In genomic region chr1:778451-779278, GRCh38 we compare ENCODE assay signal across 1 cellular context.
TF ChIP-seq lines count a peak whose summit lies in the region.
"Not testable (repeated sequence)": the region's sequence is repeated elsewhere in the genome, so short reads cannot be mapped to it uniquely, and the experiment has no call there.

No MANE protein-coding gene starts in this region.

TF ChIP-seq in HepG2, 621 proteins besides CTCF, POLR2A, EP300 and RAD21 (continued from another document and continues in another):
- TF ChIP-seq, protein P1, sequence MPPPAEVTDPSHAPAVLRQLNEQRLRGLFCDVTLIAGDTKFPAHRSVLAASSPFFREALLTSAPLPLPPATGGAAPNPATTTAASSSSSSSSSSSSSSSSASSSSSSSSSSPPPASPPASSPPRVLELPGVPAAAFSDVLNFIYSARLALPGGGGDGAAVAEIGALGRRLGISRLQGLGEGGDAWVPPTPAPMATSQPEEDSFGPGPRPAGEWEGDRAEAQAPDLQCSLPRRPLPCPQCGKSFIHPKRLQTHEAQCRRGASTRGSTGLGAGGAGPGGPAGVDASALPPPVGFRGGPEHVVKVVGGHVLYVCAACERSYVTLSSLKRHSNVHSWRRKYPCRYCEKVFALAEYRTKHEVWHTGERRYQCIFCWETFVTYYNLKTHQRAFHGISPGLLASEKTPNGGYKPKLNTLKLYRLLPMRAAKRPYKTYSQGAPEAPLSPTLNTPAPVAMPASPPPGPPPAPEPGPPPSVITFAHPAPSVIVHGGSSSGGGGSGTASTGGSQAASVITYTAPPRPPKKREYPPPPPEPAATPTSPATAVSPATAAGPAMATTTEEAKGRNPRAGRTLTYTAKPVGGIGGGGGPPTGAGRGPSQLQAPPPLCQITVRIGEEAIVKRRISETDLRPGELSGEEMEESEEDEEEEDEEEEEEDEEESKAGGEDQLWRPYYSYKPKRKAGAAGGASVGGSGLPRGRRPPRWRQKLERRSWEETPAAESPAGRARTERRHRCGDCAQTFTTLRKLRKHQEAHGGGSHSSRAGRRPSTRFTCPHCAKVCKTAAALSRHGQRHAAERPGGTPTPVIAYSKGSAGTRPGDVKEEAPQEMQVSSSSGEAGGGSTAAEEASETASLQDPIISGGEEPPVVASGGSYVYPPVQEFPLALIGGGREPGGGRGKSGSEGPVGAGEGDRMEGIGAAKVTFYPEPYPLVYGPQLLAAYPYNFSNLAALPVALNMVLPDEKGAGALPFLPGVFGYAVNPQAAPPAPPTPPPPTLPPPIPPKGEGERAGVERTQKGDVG (CRISPR knock-in tag; IDR thresholded peaks at IDR 0.05; ENCODE audit: borderline replicate concordance) = peak; percentile 17; the same call in 1 of the 2 replicates
- TF ChIP-seq ARNT2 (CRISPR knock-in tag; IDR thresholded peaks at IDR 0.05; ENCODE audit: low read depth) = peak; percentile 54; the same call in 1 of the 2 replicates
- TF ChIP-seq ZFP82 (CRISPR knock-in tag; IDR thresholded peaks at IDR 0.05; ENCODE audit: borderline replicate concordance) = 0 out of 2 replicates have a peak, but pooled peaks have one; percentile 34
- peak; percentile 40 for TF ChIP-seq ZEB1 (IDR thresholded peaks at IDR 0.05; ENCODE audit: insufficient replicate concordance, low read depth)
- peak; percentile 90 for TF ChIP-seq ZNF343 (CRISPR knock-in tag; IDR thresholded peaks at IDR 0.05)
- TF ChIP-seq ARNTL (CRISPR knock-in tag; IDR thresholded peaks at IDR 0.05) = 0 out of 2 replicates have a peak, but pooled peaks have one; percentile 38
- TF ChIP-seq REL (CRISPR knock-in tag; conservative IDR thresholded peaks at IDR 0.05) = 0 out of 2 replicates have a peak, but pooled peaks have one; percentile 36
- TF ChIP-seq KDM4B (CRISPR knock-in tag; IDR thresholded peaks at IDR 0.05) = peak; percentile 20; the same call in 1 of the 2 replicates
- 0 out of 2 replicates have a peak, but pooled peaks have one; percentile 17 for TF ChIP-seq FOXO1 (CRISPR knock-in tag; IDR thresholded peaks at IDR 0.05)
- TF ChIP-seq, protein P2, sequence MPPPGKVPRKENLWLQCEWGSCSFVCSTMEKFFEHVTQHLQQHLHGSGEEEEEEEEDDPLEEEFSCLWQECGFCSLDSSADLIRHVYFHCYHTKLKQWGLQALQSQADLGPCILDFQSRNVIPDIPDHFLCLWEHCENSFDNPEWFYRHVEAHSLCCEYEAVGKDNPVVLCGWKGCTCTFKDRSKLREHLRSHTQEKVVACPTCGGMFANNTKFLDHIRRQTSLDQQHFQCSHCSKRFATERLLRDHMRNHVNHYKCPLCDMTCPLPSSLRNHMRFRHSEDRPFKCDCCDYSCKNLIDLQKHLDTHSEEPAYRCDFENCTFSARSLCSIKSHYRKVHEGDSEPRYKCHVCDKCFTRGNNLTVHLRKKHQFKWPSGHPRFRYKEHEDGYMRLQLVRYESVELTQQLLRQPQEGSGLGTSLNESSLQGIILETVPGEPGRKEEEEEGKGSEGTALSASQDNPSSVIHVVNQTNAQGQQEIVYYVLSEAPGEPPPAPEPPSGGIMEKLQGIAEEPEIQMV (CRISPR knock-in tag; IDR thresholded peaks at IDR 0.05; ENCODE audit: low read depth) = peak; percentile 77
- TF ChIP-seq, protein P3, sequence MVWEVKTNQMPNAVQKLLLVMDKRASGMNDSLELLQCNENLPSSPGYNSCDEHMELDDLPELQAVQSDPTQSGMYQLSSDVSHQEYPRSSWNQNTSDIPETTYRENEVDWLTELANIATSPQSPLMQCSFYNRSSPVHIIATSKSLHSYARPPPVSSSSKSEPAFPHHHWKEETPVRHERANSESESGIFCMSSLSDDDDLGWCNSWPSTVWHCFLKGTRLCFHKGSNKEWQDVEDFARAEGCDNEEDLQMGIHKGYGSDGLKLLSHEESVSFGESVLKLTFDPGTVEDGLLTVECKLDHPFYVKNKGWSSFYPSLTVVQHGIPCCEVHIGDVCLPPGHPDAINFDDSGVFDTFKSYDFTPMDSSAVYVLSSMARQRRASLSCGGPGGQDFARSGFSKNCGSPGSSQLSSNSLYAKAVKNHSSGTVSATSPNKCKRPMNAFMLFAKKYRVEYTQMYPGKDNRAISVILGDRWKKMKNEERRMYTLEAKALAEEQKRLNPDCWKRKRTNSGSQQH (CRISPR knock-in tag; IDR thresholded peaks at IDR 0.05; ENCODE audit: low read depth) = peak; percentile 81; the same call in 1 of the 2 replicates
- 0 out of 2 replicates have a peak, but pooled peaks have one; percentile 61 for TF ChIP-seq ZNF761 (CRISPR knock-in tag; conservative IDR thresholded peaks at IDR 0.05)
- 0 out of 2 replicates have a peak, but pooled peaks have one; percentile 41 for TF ChIP-seq MAF1 (CRISPR knock-in tag; IDR thresholded peaks at IDR 0.05; ENCODE audit: borderline replicate concordance)
- peak; percentile 74; the same call in 1 of the 2 replicates for TF ChIP-seq ZNF552 (CRISPR knock-in tag; IDR thresholded peaks at IDR 0.05; ENCODE audit: borderline replicate concordance)
- TF ChIP-seq STAT6 (CRISPR knock-in tag; IDR thresholded peaks at IDR 0.05; ENCODE audit: borderline replicate concordance) = peak; percentile 36; the same call in 1 of the 2 replicates
- TF ChIP-seq TBX2 (CRISPR knock-in tag; IDR thresholded peaks at IDR 0.05; ENCODE audit: borderline replicate concordance) = peak; percentile 73
- TF ChIP-seq KLF12 (CRISPR knock-in tag; IDR thresholded peaks at IDR 0.05; ENCODE audit: borderline replicate concordance) = peak; percentile 49; the same call in 1 of the 2 replicates
- peak; percentile 49; the same call in 1 of the 2 replicates for TF ChIP-seq JUND (CRISPR knock-in tag; IDR thresholded peaks at IDR 0.05)
- TF ChIP-seq ATF1 (CRISPR knock-in tag; IDR thresholded peaks at IDR 0.05) = peak; percentile 98
- TF ChIP-seq ZNF609 (CRISPR knock-in tag; IDR thresholded peaks at IDR 0.05; ENCODE audit: borderline replicate concordance) = peak; percentile 63; the same call in 1 of the 2 replicates
- peak in 1 of 2 experiments; percentile 75; a peak in 2 of 4 replicates for TF ChIP-seq KLF16 (CRISPR knock-in tag; IDR thresholded peaks at IDR 0.05)
- TF ChIP-seq ELF3 (CRISPR knock-in tag; IDR thresholded peaks at IDR 0.05) = peak; percentile 66
- peak; percentile 93 for TF ChIP-seq YEATS2 (CRISPR knock-in tag; IDR thresholded peaks at IDR 0.05; ENCODE audit: borderline replicate concordance)
- peak; percentile 76; the same call in 1 of the 2 replicates for TF ChIP-seq TBX3 (IDR thresholded peaks at IDR 0.05; ENCODE audit: borderline replicate concordance)
- not testable (repeated sequence) for TF ChIP-seq MAZ (IDR thresholded peaks at IDR 0.05; ENCODE audit: borderline replicate concordance, low read depth, low read length)
- peak; percentile 82 for TF ChIP-seq MAZ (CRISPR knock-in tag; IDR thresholded peaks at IDR 0.05; ENCODE audit: low read depth)
- peak; percentile 98 for TF ChIP-seq GATAD1 (CRISPR knock-in tag; IDR thresholded peaks at IDR 0.05)
- peak; percentile 32; the same call in 1 of the 2 replicates for TF ChIP-seq MLX (CRISPR knock-in tag; IDR thresholded peaks at IDR 0.05)
- peak; percentile 54 for TF ChIP-seq HDAC2 (CRISPR knock-in tag; IDR thresholded peaks at IDR 0.05)
- 0 out of 2 replicates have a peak, but pooled peaks have one; percentile 41 for TF ChIP-seq NAIF1 (CRISPR knock-in tag; IDR thresholded peaks at IDR 0.05; ENCODE audit: borderline replicate concordance)
- peak; percentile 59; the same call in 1 of the 2 replicates for TF ChIP-seq IRF9 (CRISPR knock-in tag; IDR thresholded peaks at IDR 0.05; ENCODE audit: borderline replicate concordance)
- peak; percentile 72 for TF ChIP-seq ZSCAN21 (CRISPR knock-in tag; IDR thresholded peaks at IDR 0.05; ENCODE audit: borderline replicate concordance)
- TF ChIP-seq ZFY (CRISPR knock-in tag; IDR thresholded peaks at IDR 0.05) = peak; percentile 77
- TF ChIP-seq YEATS4 (CRISPR knock-in tag; IDR thresholded peaks at IDR 0.05; ENCODE audit: borderline replicate concordance) = peak; percentile 91
- TF ChIP-seq ZSCAN20 (CRISPR knock-in tag; IDR thresholded peaks at IDR 0.05; ENCODE audit: borderline replicate concordance) = 0 out of 2 replicates have a peak, but pooled peaks have one; percentile 33
- peak; percentile 54; the same call in 1 of the 2 replicates for TF ChIP-seq ZNF691 (CRISPR knock-in tag; IDR thresholded peaks at IDR 0.05; ENCODE audit: borderline replicate concordance, low read depth)
- TF ChIP-seq, protein P4, sequence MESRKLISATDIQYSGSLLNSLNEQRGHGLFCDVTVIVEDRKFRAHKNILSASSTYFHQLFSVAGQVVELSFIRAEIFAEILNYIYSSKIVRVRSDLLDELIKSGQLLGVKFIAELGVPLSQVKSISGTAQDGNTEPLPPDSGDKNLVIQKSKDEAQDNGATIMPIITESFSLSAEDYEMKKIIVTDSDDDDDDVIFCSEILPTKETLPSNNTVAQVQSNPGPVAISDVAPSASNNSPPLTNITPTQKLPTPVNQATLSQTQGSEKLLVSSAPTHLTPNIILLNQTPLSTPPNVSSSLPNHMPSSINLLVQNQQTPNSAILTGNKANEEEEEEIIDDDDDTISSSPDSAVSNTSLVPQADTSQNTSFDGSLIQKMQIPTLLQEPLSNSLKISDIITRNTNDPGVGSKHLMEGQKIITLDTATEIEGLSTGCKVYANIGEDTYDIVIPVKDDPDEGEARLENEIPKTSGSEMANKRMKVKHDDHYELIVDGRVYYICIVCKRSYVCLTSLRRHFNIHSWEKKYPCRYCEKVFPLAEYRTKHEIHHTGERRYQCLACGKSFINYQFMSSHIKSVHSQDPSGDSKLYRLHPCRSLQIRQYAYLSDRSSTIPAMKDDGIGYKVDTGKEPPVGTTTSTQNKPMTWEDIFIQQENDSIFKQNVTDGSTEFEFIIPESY (CRISPR knock-in tag; IDR thresholded peaks at IDR 0.05) = peak; percentile 46; the same call in 1 of the 2 replicates
- TF ChIP-seq SP4 (CRISPR knock-in tag; IDR thresholded peaks at IDR 0.05) = peak; percentile 84
- peak; percentile 55 for TF ChIP-seq HIVEP1 (CRISPR knock-in tag; IDR thresholded peaks at IDR 0.05)
- peak; percentile 15; the same call in 1 of the 2 replicates for TF ChIP-seq CBX5 (CRISPR knock-in tag; IDR thresholded peaks at IDR 0.05; ENCODE audit: borderline replicate concordance)
- TF ChIP-seq RBFOX2 (IDR thresholded peaks at IDR 0.05; ENCODE audit: low read depth, low read length) = peak; percentile 79
